In the genomic region with DNA sequence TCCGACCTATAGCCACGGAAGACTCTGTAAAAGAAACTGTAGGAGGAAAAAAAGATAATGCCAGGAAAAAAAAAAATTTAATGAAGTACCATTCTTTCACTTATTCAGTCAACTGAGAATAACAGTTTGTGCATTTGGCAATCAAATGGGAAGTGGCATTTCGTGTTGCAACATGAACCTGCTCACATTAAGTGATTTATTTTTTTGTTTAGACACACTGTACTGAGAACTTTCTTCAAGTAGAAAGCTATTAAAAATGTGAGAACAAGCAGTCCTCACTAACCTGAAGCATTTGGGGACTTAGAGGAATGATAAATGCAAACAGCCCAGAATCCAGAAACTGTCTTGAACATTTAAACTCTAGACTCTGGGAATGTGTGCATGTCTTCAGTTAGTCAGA, we compare ENCODE assay signal across 13 cellular contexts.
DNase-seq lines count a peak whose midpoint lies in the region; ATAC-seq and TF ChIP-seq lines count a peak whose summit lies in the region.
"Had no signal": no experiment of that assay in that cellular context is flagged by ENCODE, and none has a peak within 500 bp of the region (broad histone marks: within the 10 kb centered on the region; RNA-seq: fewer than 3 reads in every experiment).

No MANE protein-coding gene starts in this region.

- peaks cover 4% of the 10 kb centered on the region; the same call in 1 of the 2 replicates for H3K9me3 Mint-ChIP-seq in WTC11
- no peaks in the 10 kb centered on the region; a peak in 1 of 5 replicates for H3K9me3 Mint-ChIP-seq in H9
- H3K9me3 Mint-ChIP-seq: immature natural killer cell had no signal

- H3K23ac ChIP-seq in H9 (ENCODE audit: insufficient read length, low read depth, low read length), result no peak overlapping the region

- H3K79me1 ChIP-seq in H9 (ENCODE audit: insufficient read depth, low read depth, low read length, poor library complexity, severe bottlenecking), result peaks cover 2% of the 10 kb centered on the region

- H3K27ac ChIP-seq in GM23248, result no peak overlapping the region
- peak overlapping the region; percentile 88 for H3K27ac ChIP-seq in SK-N-MC
- H3K27ac ChIP-seq in gastroesophageal sphincter, result peak overlapping the region; percentile 68 to 82 (median 73)
- peak overlapping the region; percentile 43 for H3K27ac ChIP-seq in smooth muscle cell (ENCODE audit: low read depth)
- H3K27ac ChIP-seq in H9 (ENCODE audit: insufficient read length, low read depth, low read length), result no peak overlapping the region
- H3K27ac ChIP-seq: ovary had no signal

- peak overlapping the region; percentile 37; the same call in 1 of the 2 replicates for H2AFZ ChIP-seq in GM23248
- peak overlapping the region; percentile 28 for H2AFZ ChIP-seq in smooth muscle cell (ENCODE audit: low read depth)
- H2AFZ ChIP-seq in H9 (ENCODE audit: low read length), result no peak overlapping the region

- no peak overlapping the region for H2BK120ac ChIP-seq in H9 (ENCODE audit: low read depth, low read length, poor library complexity, severe bottlenecking)

- H3T11ph ChIP-seq in H9 (ENCODE audit: low read length), result no peak overlapping the region

- no peaks in the 10 kb centered on the region for H3K9me2 ChIP-seq in GM23248 (ENCODE audit: insufficient read depth)

- H4K20me1 ChIP-seq in GM23248 (ENCODE audit: insufficient read depth) (no peaks in the 10 kb centered on the region), smooth muscle cell (ENCODE audit: low read depth) (no peaks in the 10 kb centered on the region), H9 (ENCODE audit: control insufficient read depth, insufficient read depth, insufficient read length) (no peaks in the 10 kb centered on the region)

- TF ChIP-seq EP300 in gastroesophageal sphincter (IDR thresholded peaks at IDR 0.05), result no peak

- peaks cover 54% of the 10 kb centered on the region for H3K4me1 Mint-ChIP-seq in WTC11
- H3K4me1 Mint-ChIP-seq in H9, result peaks cover 34 to 37% of the 10 kb centered on the region in 2 experiments

- no peak overlapping the region for H2BK15ac ChIP-seq in H9 (ENCODE audit: low read depth, low read length)

- 78 to 79% methylated on average over 3 of the region's 3 CpGs for WGBS in GM23248 (ENCODE audit: low coverage in 1 of 2, low lambda C conversion rate in 2 of 2, missing lambda C conversion rate in 2 of 2), 2 experiments
- 47 to 63% methylated on average over 3 of the region's 3 CpGs for WGBS in gastroesophageal sphincter (ENCODE audit: low coverage in 1 of 2), 2 donors
- 69% methylated on average over 3 of the region's 3 CpGs for WGBS in smooth muscle cell (ENCODE audit: low lambda C conversion rate)
- no CpG with 5 or more reads among the region's 3 CpGs for WGBS in H9 (ENCODE audit: extremely low coverage, insufficient read length, low lambda C conversion rate)

- H3K4me2 ChIP-seq in GM23248 (ENCODE audit: unreplicated experiment) (no peak overlapping the region), smooth muscle cell (peak overlapping the region; percentile 34), H9 (ENCODE audit: insufficient read depth, insufficient read length, low read length) (no peak overlapping the region)

- H3K27ac Mint-ChIP-seq in WTC11, result no peak overlapping the region
- H3K27ac Mint-ChIP-seq in H9, result no peak overlapping the region
- H3K27ac Mint-ChIP-seq: activated naive CD8-positive, alpha-beta T cell had no signal

- H2BK20ac ChIP-seq in H9 (ENCODE audit: low read depth, low read length, poor library complexity, severe bottlenecking), result no peak overlapping the region

- H3K4me1 ChIP-seq in GM23248 (ENCODE audit: insufficient read depth) (peaks cover 14% of the 10 kb centered on the region), gastroesophageal sphincter (peaks cover 2 to 51% (median 23%) of the 10 kb centered on the region in 3 donors), smooth muscle cell (ENCODE audit: low read depth) (peaks cover 20% of the 10 kb centered on the region), H9 (ENCODE audit: insufficient read depth, low read length) (peaks cover 11% of the 10 kb centered on the region)

- no peak overlapping the region for H3K4ac ChIP-seq in H9 (ENCODE audit: low read depth, low read length)

- DNase-seq in GM23248 (no peak), SK-N-MC (ENCODE audit: low read depth, low spot score) (no peak), smooth muscle cell (lab: John Stamatoyannopoulos, UW; ENCODE audit: unreplicated experiment) (no peak), WTC11 (ENCODE audit: low spot score) (no peak), amniotic stem cell (lab: John Stamatoyannopoulos, UW) (no peak), H9 (no peak)
- DNase-seq: DMS53, immature natural killer cell, NCI-H226 had no signal

- H3K56ac ChIP-seq in H9 (ENCODE audit: insufficient read length, low read depth, low read length), result no peak overlapping the region

- CTCF ChIA-PET in WTC11 (lab: Charles Lee), result no interaction called here

- no peak overlapping the region for H4K5ac ChIP-seq in H9 (ENCODE audit: insufficient read length, low read depth, low read length)

- POLR2A ChIA-PET in WTC11 (lab: Charles Lee), result interaction anchor here (0.5 kb wide), 1 partner anchor 242 kb away, joined by 6 read pairs; no protein-coding TSS in a partner anchor

- no peak overlapping the region for H2BK12ac ChIP-seq in H9 (ENCODE audit: insufficient read length, low read depth, low read length)

- H3K36me3 Mint-ChIP-seq in WTC11, result peaks cover 3% of the 10 kb centered on the region; the same call in 1 of the 2 replicates
- peaks cover 0 to 4% (median 2%) of the 10 kb centered on the region in 3 experiments; a peak in 2 of 7 replicates for H3K36me3 Mint-ChIP-seq in H9 (ENCODE audit: insufficient read depth in 1 of 3, low read depth in 3 of 3)
- H3K36me3 Mint-ChIP-seq: immature natural killer cell had no signal

- ATAC-seq in gastroesophageal sphincter (peak; percentile 85), WTC11 (no peak), HG02571 (IDR thresholded peaks at IDR 0.05; ENCODE audit: unreplicated experiment) (no peak)

- H3F3A ChIP-seq in GM23248 (ENCODE audit: insufficient read depth), result peaks cover 12% of the 10 kb centered on the region; the same call in 1 of the 2 replicates
- peaks cover 6% of the 10 kb centered on the region for H3F3A ChIP-seq in smooth muscle cell (ENCODE audit: low read depth)

- no peak overlapping the region for H4K91ac ChIP-seq in H9 (ENCODE audit: insufficient read length, low read depth, low read length)

- no peaks in the 10 kb centered on the region for H3K79me2 ChIP-seq in GM23248 (ENCODE audit: insufficient read depth)
- H3K79me2 ChIP-seq in smooth muscle cell (ENCODE audit: low read depth), result no peaks in the 10 kb centered on the region
- H3K79me2 ChIP-seq in H9 (ENCODE audit: insufficient read depth, low read length), result peaks cover 5% of the 10 kb centered on the region; the same call in 1 of the 2 replicates

- H3K18ac ChIP-seq in H9 (ENCODE audit: insufficient read length, low read depth, low read length), result no peak overlapping the region

- H3K36me3 ChIP-seq in GM23248 (ENCODE audit: low read depth) (no peaks in the 10 kb centered on the region), SK-N-MC (ENCODE audit: insufficient read depth, low read length) (no peaks in the 10 kb centered on the region), gastroesophageal sphincter (no peaks in the 10 kb centered on the region), smooth muscle cell (ENCODE audit: low read depth) (no peaks in the 10 kb centered on the region)
- H3K36me3 ChIP-seq: ovary had no signal

- no peak overlapping the region for H3K9ac ChIP-seq in GM23248
- H3K9ac ChIP-seq in SK-N-MC (ENCODE audit: insufficient read length), result no peak overlapping the region
- no peak overlapping the region for H3K9ac ChIP-seq in smooth muscle cell (ENCODE audit: low read depth)
- H3K9ac ChIP-seq in H9 (ENCODE audit: extremely low read depth, insufficient read length, low read length), result no peak overlapping the region

- no peaks in the 10 kb centered on the region for H3K9me3 ChIP-seq in GM23248 (ENCODE audit: low read depth)
- no peaks in the 10 kb centered on the region for H3K9me3 ChIP-seq in SK-N-MC (ENCODE audit: low read depth, low read length)
- no peaks in the 10 kb centered on the region for H3K9me3 ChIP-seq in gastroesophageal sphincter
- no peaks in the 10 kb centered on the region for H3K9me3 ChIP-seq in smooth muscle cell (replicated peaks; ENCODE audit: low read depth)
- no peaks in the 10 kb centered on the region for H3K9me3 ChIP-seq in H9 (ENCODE audit: control insufficient read depth, low read depth, low read length)
- H3K9me3 ChIP-seq: ovary had no signal

- H2AK5ac ChIP-seq in H9 (ENCODE audit: insufficient read length, low read length), result no peak overlapping the region

- H2BK5ac ChIP-seq in H9 (ENCODE audit: insufficient read length, low read length), result no peak overlapping the region

- TF ChIP-seq CTCF in gastroesophageal sphincter (IDR thresholded peaks at IDR 0.05), result no peak
- TF ChIP-seq CTCF in smooth muscle cell (IDR thresholded peaks at IDR 0.05; ENCODE audit: borderline replicate concordance, insufficient read depth, poor library complexity, severe bottlenecking), result no peak
- no peak for TF ChIP-seq CTCF in WTC11 (IDR thresholded peaks at IDR 0.05)
- TF ChIP-seq CTCF in H9 (conservative IDR thresholded peaks at IDR 0.05), result no peak

- H3K14ac ChIP-seq in H9 (ENCODE audit: insufficient read depth, low read length), result no peak overlapping the region

- no peak overlapping the region for H4K8ac ChIP-seq in H9 (replicated peaks; ENCODE audit: insufficient read length, low read depth, low read length)

- H3K27me3 Mint-ChIP-seq in WTC11 (ENCODE audit: low read depth) (no peaks in the 10 kb centered on the region), H9 (ENCODE audit: low read depth) (no peaks in the 10 kb centered on the region)
- H3K27me3 Mint-ChIP-seq: activated naive CD8-positive, alpha-beta T cell had no signal

- in situ Hi-C loops in GM23248 (cut with MboI), result no loop called here

- no peak overlapping the region for H3K4me3 ChIP-seq in GM23248
- peak overlapping the region; percentile 13; the same call in 1 of the 2 replicates for H3K4me3 ChIP-seq in SK-N-MC
- no peak overlapping the region for H3K4me3 ChIP-seq in gastroesophageal sphincter
- H3K4me3 ChIP-seq in smooth muscle cell, result no peak overlapping the region
- H3K4me3 ChIP-seq: ovary had no signal

- H3K4me3 Mint-ChIP-seq in WTC11 (no peak overlapping the region), H9 (no peak overlapping the region)
- H3K4me3 Mint-ChIP-seq: activated naive CD8-positive, alpha-beta T cell; immature natural killer cell had no signal

- no peaks in the 10 kb centered on the region for H3K27me3 ChIP-seq in GM23248 (replicated peaks; ENCODE audit: insufficient read depth)
- H3K27me3 ChIP-seq in gastroesophageal sphincter, result no peaks in the 10 kb centered on the region
- no peaks in the 10 kb centered on the region for H3K27me3 ChIP-seq in smooth muscle cell (ENCODE audit: low read depth)
- H3K27me3 ChIP-seq in H9 (ENCODE audit: insufficient read depth, low read length), result no peaks in the 10 kb centered on the region
- H3K27me3 ChIP-seq: ovary had no signal

- TF ChIP-seq POLR2A in gastroesophageal sphincter (IDR thresholded peaks at IDR 0.05), result no peak

- H3K23me2 ChIP-seq in H9 (ENCODE audit: insufficient read length, low read depth, low read length, poor library complexity, severe bottlenecking), result no peaks in the 10 kb centered on the region

TF ChIP-seq in WTC11, 78 proteins besides CTCF, POLR2A, EP300 and RAD21 (continues in another document):
- TF ChIP-seq NR3C1 (CRISPR knock-in tag; conservative IDR thresholded peaks at IDR 0.05; ENCODE audit: low read depth), result no peak

Comparison
In these comparisons a context has a peak if more than half of its experiments do, and no peak if none do; other contexts are left out.
1. H3K27ac ChIP-seq: peak in SK-N-MC (single experiment), gastroesophageal sphincter (4 of 4) and smooth muscle cell (single experiment); none in GM23248 (single experiment) and H9 (single experiment).